In genomic region chr18:34631567-34631966, GRCh38 we compare ENCODE assay signal across 21 cellular contexts.
"Had no signal": no experiment of that assay in that cellular context is flagged by ENCODE, and none has a peak within 500 bp of the region (broad histone marks: within the 10 kb centered on the region; RNA-seq: fewer than 3 reads in every experiment).

No MANE protein-coding gene starts in this region.

- H3K27me3 ChIP-seq: sigmoid colon, upper lobe of left lung had no signal

- H3K27ac ChIP-seq: sigmoid colon, upper lobe of left lung, WERI-Rb-1 had no signal

- H3K9me3 Mint-ChIP-seq: activated CD4-positive, alpha-beta T cell treated with anti-CD3 and anti-CD28 coated beads, Interleukin-2, amount 10 ng/mL, durations not matched to agents 7 days and 5 days; activated CD8-positive, alpha-beta T cell treated with anti-CD3 and anti-CD28 coated beads for 36 hours; activated naive CD4-positive, alpha-beta T cell treated with anti-CD3 and anti-CD28 coated beads, Interleukin-2, amount 10 ng/mL, durations not matched to agents 7 days and 5 days; memory B cell; natural killer cell treated with Interleukin-12 subunit alpha and Interleukin-12 subunit beta and Interleukin-15 and Interleukin-18, amount 100 ng/mL, for 72 hours had no signal

- H3K4me1 ChIP-seq: upper lobe of left lung had no signal

- H3K9me3 ChIP-seq: sigmoid colon, upper lobe of left lung had no signal

- DNase-seq: activated CD4-positive, alpha-beta T cell treated with anti-CD3 and anti-CD28 coated beads, Interleukin-2, amount 10 ng/mL, durations not matched to agents 7 days and 5 days; activated CD4-positive, CD25-positive, alpha-beta regulatory T cell treated with anti-CD3 and anti-CD28 coated beads, Interleukin-2, amount 50 U/mL, for 72 hours; activated CD8-positive, alpha-beta memory T cell treated with anti-CD3 and anti-CD28 coated beads, Interleukin-2, amount 10 ng/mL, durations not matched to agents 7 days and 5 days; activated CD8-positive, alpha-beta T cell treated with anti-CD3 and anti-CD28 coated beads for 36 hours; activated effector memory CD4-positive, alpha-beta T cell treated with anti-CD3 and anti-CD28 coated beads, Interleukin-2, amount 50 U/mL, for 16 hours; activated naive CD4-positive, alpha-beta T cell treated with anti-CD3 and anti-CD28 coated beads, Interleukin-2, amount 10 ng/mL, durations not matched to agents 7 days and 5 days; activated T-cell treated with anti-CD3 and anti-CD28 coated beads for 4 hours; cortex of kidney; erythroblast; left colon; retina; sigmoid colon; stimulated activated CD4-positive, alpha-beta T cell treated with anti-CD3 and anti-CD28 coated beads, Interleukin-2, amount 100 ng/mL, for 48 hours; stimulated activated CD8-positive, alpha-beta memory T cell treated with anti-CD3 and anti-CD28 coated beads, Interleukin-4, amount 100 ng/mL, for 48 hours; stimulated activated naive CD8-positive, alpha-beta T cell treated with anti-CD3 and anti-CD28 coated beads, Interleukin-15, Interleukin-2, amounts not matched to agents 100 U/mL and 50 U/mL, for 24 hours; upper lobe of left lung; WERI-Rb-1 had no signal

- H3K4me3 Mint-ChIP-seq: activated CD4-positive, alpha-beta T cell treated with anti-CD3 and anti-CD28 coated beads, Interleukin-2, amount 10 ng/mL, durations not matched to agents 7 days and 5 days; activated CD8-positive, alpha-beta memory T cell treated with anti-CD3 and anti-CD28 coated beads, Interleukin-2, amount 10 ng/mL, durations not matched to agents 7 days and 5 days; activated CD8-positive, alpha-beta T cell treated with anti-CD3 and anti-CD28 coated beads for 36 hours; activated naive CD4-positive, alpha-beta T cell treated with anti-CD3 and anti-CD28 coated beads, Interleukin-2, amount 10 ng/mL, durations not matched to agents 7 days and 5 days; memory B cell; natural killer cell treated with Interleukin-12 subunit alpha and Interleukin-12 subunit beta and Interleukin-15 and Interleukin-18, amount 100 ng/mL, for 72 hours had no signal

- H3K27me3 Mint-ChIP-seq: activated CD8-positive, alpha-beta memory T cell treated with anti-CD3 and anti-CD28 coated beads, Interleukin-2, amount 10 ng/mL, durations not matched to agents 7 days and 5 days; activated CD8-positive, alpha-beta T cell treated with anti-CD3 and anti-CD28 coated beads for 36 hours; activated naive CD4-positive, alpha-beta T cell treated with anti-CD3 and anti-CD28 coated beads, Interleukin-2, amount 10 ng/mL, durations not matched to agents 7 days and 5 days; memory B cell had no signal

- H3K36me3 ChIP-seq: sigmoid colon, upper lobe of left lung, WERI-Rb-1 had no signal

- H3K36me3 Mint-ChIP-seq: activated CD8-positive, alpha-beta memory T cell treated with anti-CD3 and anti-CD28 coated beads, Interleukin-2, amount 10 ng/mL, durations not matched to agents 7 days and 5 days; activated naive CD4-positive, alpha-beta T cell treated with anti-CD3 and anti-CD28 coated beads, Interleukin-2, amount 10 ng/mL, durations not matched to agents 7 days and 5 days; memory B cell; natural killer cell treated with Interleukin-12 subunit alpha and Interleukin-12 subunit beta and Interleukin-15 and Interleukin-18, amount 100 ng/mL, for 72 hours had no signal

- H3K4me1 Mint-ChIP-seq: activated CD4-positive, alpha-beta T cell treated with anti-CD3 and anti-CD28 coated beads, Interleukin-2, amount 10 ng/mL, durations not matched to agents 7 days and 5 days; activated CD8-positive, alpha-beta memory T cell treated with anti-CD3 and anti-CD28 coated beads, Interleukin-2, amount 10 ng/mL, durations not matched to agents 7 days and 5 days; activated naive CD4-positive, alpha-beta T cell treated with anti-CD3 and anti-CD28 coated beads, Interleukin-2, amount 10 ng/mL, durations not matched to agents 7 days and 5 days; memory B cell had no signal

- H3K27ac Mint-ChIP-seq: activated CD4-positive, alpha-beta T cell treated with anti-CD3 and anti-CD28 coated beads, Interleukin-2, amount 10 ng/mL, durations not matched to agents 7 days and 5 days; activated CD8-positive, alpha-beta memory T cell treated with anti-CD3 and anti-CD28 coated beads, Interleukin-2, amount 10 ng/mL, durations not matched to agents 7 days and 5 days; activated CD8-positive, alpha-beta T cell treated with anti-CD3 and anti-CD28 coated beads for 36 hours; activated naive CD4-positive, alpha-beta T cell treated with anti-CD3 and anti-CD28 coated beads, Interleukin-2, amount 10 ng/mL, durations not matched to agents 7 days and 5 days; memory B cell; natural killer cell treated with Interleukin-12 subunit alpha and Interleukin-12 subunit beta and Interleukin-15 and Interleukin-18, amount 100 ng/mL, for 72 hours; progenitor cell of endocrine pancreas had no signal

- H3K4me3 ChIP-seq: sigmoid colon, smooth muscle cell, upper lobe of left lung had no signal
